In the genomic region with DNA sequence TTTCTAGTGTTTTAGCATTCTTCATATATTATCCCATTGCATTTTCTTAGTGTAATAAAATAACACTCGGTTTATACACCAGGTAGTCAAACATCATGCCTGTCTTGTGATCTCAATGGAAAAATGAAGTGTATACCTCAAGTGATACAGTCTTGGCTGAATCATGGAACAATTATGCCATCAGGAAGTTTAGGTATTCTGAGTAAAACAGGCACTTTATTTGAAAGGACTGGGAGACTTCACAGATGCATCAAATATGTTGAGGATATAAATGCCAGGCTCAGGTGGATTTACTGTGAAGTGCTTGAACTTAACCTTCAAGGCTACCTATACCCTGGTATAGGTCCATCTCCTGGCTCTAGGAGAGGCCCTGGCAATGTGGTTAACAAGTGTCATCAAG, we compare ENCODE assay signal across 11 cellular contexts. TPM values are rescaled to one million over a fixed set of nuclear protein-coding genes. Genes with fewer than 3 reads are reported as not detected.
DNase-seq lines count a peak whose midpoint lies in the region; ATAC-seq and TF ChIP-seq lines count a peak whose summit lies in the region.
"Had no signal": no experiment of that assay in that cellular context is flagged by ENCODE, and none has a peak within 500 bp of the region (broad histone marks: within the 10 kb centered on the region; RNA-seq: fewer than 3 reads in every experiment).

No MANE protein-coding gene starts in this region.

- H3K27me3 ChIP-seq in esophagus muscularis mucosa: no peaks in the 10 kb centered on the region
- no peaks in the 10 kb centered on the region for H3K27me3 ChIP-seq in BE2C
- H3K27me3 ChIP-seq: cardiac muscle cell had no signal

- CTCF ChIA-PET in T-cell (lab: Charles Lee): interaction anchor here (0.5 to 2.4 kb wide), 3 partner anchors 14 to 79 kb away, joined by 3 to 25 read pairs (median 3); no protein-coding TSS in a partner anchor

- intact Hi-C loops in esophagus muscularis mucosa (cut with DNase I): loop anchor here (5.0 kb wide), 1 partner anchor 67 kb away; no protein-coding TSS in a partner anchor

- peaks cover 97% of the 10 kb centered on the region for H3K4me1 Mint-ChIP-seq in activated T-cell treated with anti-CD3 and anti-CD28 coated beads, Interleukin-2, amount 50 U/mL, for 4 hours (ENCODE audit: low read depth)
- H3K4me1 Mint-ChIP-seq in T-cell: peaks cover 91 to 100% (median 95%) of the 10 kb centered on the region in 3 donors
- H3K4me1 Mint-ChIP-seq in stimulated activated effector memory CD8-positive, alpha-beta T cell treated with anti-CD3 and anti-CD28 coated beads, Interleukin-12 subunit alpha, Interleukin-12 subunit beta, amount 100 ng/mL, for 72 hours: peaks cover 97% of the 10 kb centered on the region

- 62% methylated on average over 1 of the region's 1 CpG for WGBS in esophagus muscularis mucosa

- peaks cover 68% of the 10 kb centered on the region for H3K36me3 Mint-ChIP-seq in activated T-cell treated with anti-CD3 and anti-CD28 coated beads, Interleukin-2, amount 50 U/mL, for 4 hours (ENCODE audit: insufficient read depth)
- peaks cover 22% of the 10 kb centered on the region for H3K36me3 Mint-ChIP-seq in T-cell
- peaks cover 97% of the 10 kb centered on the region for H3K36me3 Mint-ChIP-seq in stimulated activated effector memory CD8-positive, alpha-beta T cell treated with anti-CD3 and anti-CD28 coated beads, Interleukin-12 subunit alpha, Interleukin-12 subunit beta, amount 100 ng/mL, for 72 hours
- H3K36me3 Mint-ChIP-seq: mesothelial cell of epicardium had no signal

- peaks cover 96 to 100% (median 99%) of the 10 kb centered on the region in 4 donors for H3K4me1 ChIP-seq in esophagus muscularis mucosa
- no peaks in the 10 kb centered on the region for H3K4me1 ChIP-seq in BE2C
- H3K4me1 ChIP-seq: prostate gland had no signal

- H3K27me3 Mint-ChIP-seq in activated T-cell treated with anti-CD3 and anti-CD28 coated beads, Interleukin-2, amount 50 U/mL, for 4 hours (ENCODE audit: low read depth): no peaks in the 10 kb centered on the region
- H3K27me3 Mint-ChIP-seq in T-cell: no peaks in the 10 kb centered on the region

- peaks cover 0 to 5% (median 0%) of the 10 kb centered on the region in 4 donors for H3K36me3 ChIP-seq in esophagus muscularis mucosa
- H3K36me3 ChIP-seq in BE2C: no peaks in the 10 kb centered on the region
- H3K36me3 ChIP-seq: cardiac muscle cell, prostate gland had no signal

- TF ChIP-seq EP300 in esophagus muscularis mucosa (IDR thresholded peaks at IDR 0.05): no peak

- no peak for DNase-seq in activated T-cell treated with anti-CD3 and anti-CD28 coated beads, Interleukin-2, amount 50 U/mL, for 4 hours
- no peak for DNase-seq in activated T-cell treated with anti-CD3 and anti-CD28 coated beads, Interleukin-2, amount 50 U/mL, for 48 hours
- no peak for DNase-seq in T-cell
- DNase-seq in esophagus muscularis mucosa (ENCODE audit: extremely low spot score): no peak
- no peak for DNase-seq in stimulated activated effector memory CD8-positive, alpha-beta T cell treated with anti-CD3 and anti-CD28 coated beads, Interleukin-12 subunit alpha, Interleukin-12 subunit beta, amount 100 ng/mL, for 72 hours (ENCODE audit: low spot score in 2 of 2)
- no peak for DNase-seq in NCI-H524 (lab: John Stamatoyannopoulos, UW)
- no peak for DNase-seq in epidermal melanocyte (ENCODE audit: insufficient read length, low spot score)
- no peak for DNase-seq in BE2C

- H3K9me3 Mint-ChIP-seq in activated T-cell treated with anti-CD3 and anti-CD28 coated beads, Interleukin-2, amount 50 U/mL, for 4 hours: no peaks in the 10 kb centered on the region
- H3K9me3 Mint-ChIP-seq in T-cell: no peaks in the 10 kb centered on the region
- H3K9me3 Mint-ChIP-seq in stimulated activated effector memory CD8-positive, alpha-beta T cell treated with anti-CD3 and anti-CD28 coated beads, Interleukin-12 subunit alpha, Interleukin-12 subunit beta, amount 100 ng/mL, for 72 hours: no peaks in the 10 kb centered on the region
- H3K9me3 Mint-ChIP-seq: mesothelial cell of epicardium had no signal

- no peak for TF ChIP-seq POLR2A in esophagus muscularis mucosa (IDR thresholded peaks at IDR 0.05; ENCODE audit: low read depth)

- TF ChIP-seq CTCF in esophagus muscularis mucosa (IDR thresholded peaks at IDR 0.05) (no peak), BE2C (IDR thresholded peaks at IDR 0.05; ENCODE audit: low read depth, low read length) (no peak)

- H3K4me3 Mint-ChIP-seq in activated T-cell treated with anti-CD3 and anti-CD28 coated beads, Interleukin-2, amount 50 U/mL, for 4 hours: peak overlapping the region; percentile 98
- peak overlapping the region; percentile 96 to 99 (median 97) for H3K4me3 Mint-ChIP-seq in T-cell
- H3K4me3 Mint-ChIP-seq in stimulated activated effector memory CD8-positive, alpha-beta T cell treated with anti-CD3 and anti-CD28 coated beads, Interleukin-12 subunit alpha, Interleukin-12 subunit beta, amount 100 ng/mL, for 72 hours: peak overlapping the region; percentile 82
- H3K4me3 Mint-ChIP-seq: mesothelial cell of epicardium had no signal

- peak; percentile 32 to 42 for ATAC-seq in activated T-cell treated with anti-CD3 and anti-CD28 coated beads, Interleukin-2, amount 50 U/mL, for 4 hours
- no peak for ATAC-seq in T-cell (replicated peaks in 1 of 4)
- peak; percentile 26 for ATAC-seq in stimulated activated effector memory CD8-positive, alpha-beta T cell treated with anti-CD3 and anti-CD28 coated beads, Interleukin-12 subunit alpha, Interleukin-12 subunit beta, amount 100 ng/mL, for 72 hours

- H3K27ac Mint-ChIP-seq in T-cell: peak overlapping the region; percentile 91 to 92
- peak overlapping the region; percentile 89 for H3K27ac Mint-ChIP-seq in stimulated activated effector memory CD8-positive, alpha-beta T cell treated with anti-CD3 and anti-CD28 coated beads, Interleukin-12 subunit alpha, Interleukin-12 subunit beta, amount 100 ng/mL, for 72 hours
- H3K27ac Mint-ChIP-seq: mesothelial cell of epicardium had no signal

- H3K4me3 ChIP-seq in esophagus muscularis mucosa: no peak overlapping the region
- H3K4me3 ChIP-seq in BE2C (ENCODE audit: low read depth, low read length): no peak overlapping the region
- H3K4me3 ChIP-seq: cardiac muscle cell, prostate gland had no signal

- H3K9me3 ChIP-seq in esophagus muscularis mucosa: no peaks in the 10 kb centered on the region
- H3K9me3 ChIP-seq in BE2C: no peaks in the 10 kb centered on the region
- H3K9me3 ChIP-seq: prostate gland had no signal

- H3K27ac ChIP-seq in esophagus muscularis mucosa (replicated peaks in 1 of 4): peak overlapping the region in 3 of 4 donors; percentile 7 to 50 (median 11)
- H3K27ac ChIP-seq: cardiac muscle cell, prostate gland had no signal

- POLR2A ChIA-PET in T-cell (lab: Charles Lee): interaction anchor here (0.8 to 1.4 kb wide), 3 partner anchors 8 to 45 kb away, joined by 3 to 6 read pairs (median 3); no protein-coding TSS in a partner anchor

RNA-seq across cellular contexts. Expression of gene TGFBR2, which starts 8.5 kb away (rescaled TPM):
- 100 to 1,000 TPM; 104 to 114 (median 111) TPM for total RNA-seq in activated T-cell treated with anti-CD3 and anti-CD28 coated beads, Interleukin-2, amount 50 U/mL, for 4 hours
- 100 to 1,000 TPM; 114 to 145 (median 127) TPM for total RNA-seq in T-cell
- total RNA-seq in esophagus muscularis mucosa: 100 to 1,000 TPM; 202 to 292 (median 261) TPM
- polyA plus RNA-seq in BE2C (2012; ENCODE audit: insufficient read depth, insufficient read length, low read depth): 2.3 TPM

Comparison
In these comparisons a context has a peak if more than half of its experiments do, and no peak if none do; other contexts are left out.
1. ATAC-seq: peak in activated T-cell treated with anti-CD3 and anti-CD28 coated beads, Interleukin-2, amount 50 U/mL, for 4 hours (2 of 2) and stimulated activated effector memory CD8-positive, alpha-beta T cell treated with anti-CD3 and anti-CD28 coated beads, Interleukin-12 subunit alpha, Interleukin-12 subunit beta, amount 100 ng/mL, for 72 hours (single experiment); none in T-cell (0 of 4).
2. Peak in every context shown above with its lines, with median percentiles within 50 percentile points of each other: H3K4me3 Mint-ChIP-seq.